ENCODE assay signal across 8 cellular contexts in the genomic region with DNA sequence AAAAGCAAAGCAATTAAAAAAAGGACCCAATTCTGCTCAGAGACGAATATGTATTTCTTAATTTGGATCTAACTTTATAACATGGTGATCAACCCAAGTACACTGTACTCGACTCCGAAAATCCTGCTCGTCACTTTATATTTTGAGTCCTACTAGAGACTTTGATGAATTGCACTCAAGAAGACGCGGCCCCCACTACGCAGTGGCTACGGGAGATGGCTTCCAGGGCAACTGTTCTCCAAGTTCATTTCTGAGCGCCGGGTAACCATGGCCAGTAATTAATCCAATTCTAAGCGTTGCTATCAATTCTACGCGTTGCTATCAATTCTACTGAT. TPM values are rescaled to one million over a fixed set of nuclear protein-coding genes. Genes with fewer than 3 reads are reported as not detected.
DNase-seq lines count a peak whose midpoint lies in the region; ATAC-seq and TF ChIP-seq lines count a peak whose summit lies in the region.

No MANE protein-coding gene starts in this region.

- no peak for TF ChIP-seq CTCF in astrocyte of the spinal cord (IDR thresholded peaks at IDR 0.05; ENCODE audit: low read depth, low read length)

- H3K4me1 Mint-ChIP-seq in immature natural killer cell, result peaks cover 33 to 34% of the 10 kb centered on the region in 2 donors

- in situ Hi-C loops in astrocyte of the spinal cord (cut with HindIII; ENCODE audit: low sequenced_read_pairs), result no loop called here

- peak; percentile 73 for DNase-seq in activated effector memory CD4-positive, alpha-beta T cell treated with anti-CD3 and anti-CD28 coated beads, Interleukin-2, amount 50 U/mL, for 16 hours
- no peak for DNase-seq in activated effector memory CD4-positive, alpha-beta T cell treated with Interleukin-2 at 50 U/mL for 16 hours
- peak; percentile 71 for DNase-seq in NCI-H69 (lab: John Stamatoyannopoulos, UW)
- no peak for DNase-seq in astrocyte of the spinal cord (ENCODE audit: low read depth, low spot score)
- DNase-seq in immature natural killer cell, result no peak
- peak in 2 of 3 donors; percentile 3 to 10 for DNase-seq in stimulated activated CD4-positive, alpha-beta T cell treated with anti-CD3 and anti-CD28 coated beads, TNF-alpha, amount 100 ng/mL, for 1 hour (ENCODE audit: low read depth in 3 of 3, low spot score in 1 of 3)
- DNase-seq in pons (ENCODE audit: low spot score), result no peak

- no peaks in the 10 kb centered on the region for H3K36me3 Mint-ChIP-seq in immature natural killer cell

- H3K4me3 ChIP-seq in astrocyte of the spinal cord (ENCODE audit: low read depth, low read length), result peak overlapping the region; percentile 95

- H3K27ac Mint-ChIP-seq in immature natural killer cell, result peak overlapping the region; percentile 94 to 98 (median 98)

- H3K27me3 Mint-ChIP-seq in immature natural killer cell (ENCODE audit: low read depth in 3 of 3), result peaks cover 0 to 8% (median 2%) of the 10 kb centered on the region in 3 donors

- peak overlapping the region; percentile 94 to 97 (median 96) for H3K4me3 Mint-ChIP-seq in immature natural killer cell

- no peaks in the 10 kb centered on the region for H3K9me3 Mint-ChIP-seq in immature natural killer cell

- peak; percentile 7 for ATAC-seq in HG02763 (IDR thresholded peaks at IDR 0.05; ENCODE audit: unreplicated experiment)

RNA-seq across cellular contexts. Expression of a gene that starts 0.7 kb away (rescaled TPM):
- polyA plus RNA-seq in immature natural killer cell, result 10 to 100 TPM; 31.5 to 47.2 (median 40.3) TPM

RNA-seq across cellular contexts. Expression of a gene that starts 46.7 kb away (rescaled TPM):
- not detected for polyA plus RNA-seq in immature natural killer cell

RNA-seq across cellular contexts. Expression of a gene that starts 58.2 kb away (rescaled TPM):
- polyA plus RNA-seq in immature natural killer cell, result 10 to 100 TPM; 51.2 to 64.0 (median 62.8) TPM

RNA-seq across cellular contexts. Expression of a gene that starts 59.6 kb away (rescaled TPM):
- 100 to 1,000 TPM in 2 of 3 donors, 10 to 100 TPM in 1; 73.9 to 135 (median 100) TPM for polyA plus RNA-seq in immature natural killer cell

Comparison
In these comparisons a context has a peak if more than half of its experiments do, and no peak if none do; other contexts are left out.
1. DNase-seq: peak in activated effector memory CD4-positive, alpha-beta T cell treated with anti-CD3 and anti-CD28 coated beads, Interleukin-2, amount 50 U/mL, for 16 hours (single experiment), NCI-H69 (single experiment) and stimulated activated CD4-positive, alpha-beta T cell treated with anti-CD3 and anti-CD28 coated beads, TNF-alpha, amount 100 ng/mL, for 1 hour (2 of 3); none in activated effector memory CD4-positive, alpha-beta T cell treated with Interleukin-2 at 50 U/mL for 16 hours (single experiment), astrocyte of the spinal cord (single experiment), immature natural killer cell (0 of 3) and pons (single experiment).